ENCODE assay signal across 1 cellular context in the genomic region with DNA sequence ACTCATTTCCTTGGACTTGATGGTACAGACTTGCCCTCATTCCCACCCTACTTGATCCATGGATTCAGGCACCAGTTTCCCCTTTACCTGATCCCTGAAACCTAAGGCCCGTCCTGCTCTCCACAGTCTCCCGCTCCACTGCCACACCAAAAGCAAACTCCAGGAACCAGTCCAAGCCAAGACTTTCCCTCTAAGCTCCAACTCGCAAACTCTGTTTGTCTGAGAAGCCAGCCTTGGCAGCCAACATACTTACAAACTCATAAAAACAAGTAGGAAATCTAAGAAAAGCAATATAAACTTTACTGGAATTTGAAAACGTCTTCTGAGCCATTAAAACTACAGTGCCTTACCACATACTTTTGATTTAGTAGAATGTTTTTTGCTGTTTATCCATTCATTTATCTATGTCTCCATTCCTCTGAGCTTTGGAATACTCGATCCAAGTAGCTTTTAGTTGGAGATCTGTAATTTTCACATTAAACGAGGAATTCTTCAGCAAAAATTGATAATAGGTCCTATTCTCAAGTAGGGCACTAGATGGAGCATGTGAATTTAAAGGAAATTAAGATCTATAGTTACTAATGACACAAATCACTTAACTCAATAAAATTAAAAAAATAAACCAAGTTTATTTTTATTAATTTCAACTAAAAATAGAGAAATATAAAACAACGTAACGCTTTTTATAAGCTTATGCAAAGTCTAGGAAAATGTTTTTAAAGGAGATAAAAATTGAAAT.
TF ChIP-seq lines count a peak whose summit lies in the region.

No MANE protein-coding gene starts in this region.

TF ChIP-seq in H1, 55 proteins besides CTCF, POLR2A, EP300 and RAD21 (continued from another document):
- TF ChIP-seq EZH2 (IDR thresholded peaks at IDR 0.05; ENCODE audit: low read depth, low read length, severe bottlenecking) (no peak), ASH2L (IDR thresholded peaks at IDR 0.05; ENCODE audit: low read length) (no peak), KDM4A (IDR thresholded peaks at IDR 0.05; ENCODE audit: low read depth, low read length, severe bottlenecking) (no peak), HDAC6 (IDR thresholded peaks at IDR 0.05; ENCODE audit: low read depth, low read length) (no peak), CREB1 (IDR thresholded peaks at IDR 0.05) (no peak), TCF12 (IDR thresholded peaks at IDR 0.05; ENCODE audit: low read depth, low read length) (no peak), SIN3A (conservative IDR thresholded peaks at IDR 0.05 in 1 of 2, IDR thresholded peaks at IDR 0.05 in 1 of 2; ENCODE audit: low read depth in 1 of 2, low read length in 2 of 2) (no peak), SP1 (IDR thresholded peaks at IDR 0.05; ENCODE audit: low read depth, low read length) (no peak)
